19 cellular contexts compared by ENCODE assay signal in the genomic region with DNA sequence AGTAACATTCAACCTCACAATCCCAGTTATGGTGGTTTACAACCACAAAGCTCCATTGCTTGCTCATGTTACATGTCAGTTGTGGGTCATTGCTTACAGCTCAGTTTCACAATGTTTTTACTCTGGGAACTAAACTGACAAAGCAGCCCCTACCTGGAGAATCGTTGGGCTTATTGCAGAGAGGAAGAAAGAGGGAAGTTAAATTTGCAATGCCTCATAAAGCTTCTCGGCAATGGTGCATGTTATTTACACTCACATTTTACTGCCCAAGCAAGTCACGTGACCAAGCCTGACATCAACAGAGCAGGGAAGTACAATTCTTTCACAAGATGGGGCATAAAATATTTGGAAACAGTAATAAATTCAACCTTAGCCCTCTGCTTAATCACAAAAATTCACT.
DNase-seq lines count a peak whose midpoint lies in the region; ATAC-seq and TF ChIP-seq lines count a peak whose summit lies in the region.
"Had no signal": no experiment of that assay in that cellular context is flagged by ENCODE, and none has a peak within 500 bp of the region (broad histone marks: within the 10 kb centered on the region; RNA-seq: fewer than 3 reads in every experiment).

No MANE protein-coding gene starts in this region.

- DNase-seq in NOMO-1 treated with dmso at 0.1 percent for 144 hours (lab: John Stamatoyannopoulos, UW; ENCODE audit: unreplicated experiment) (peak; percentile 89), astrocyte of the hippocampus (ENCODE audit: low read depth, low spot score) (peak; percentile 13), renal cortical epithelial cell (ENCODE audit: low read depth) (peak; percentile 26), mammary epithelial cell (no peak), COLO668 (lab: John Stamatoyannopoulos, UW; ENCODE audit: unreplicated experiment) (no peak)
- DNase-seq: activated CD4-positive, alpha-beta T cell treated with anti-CD3 and anti-CD28 coated beads for 36 hours; EL; esophagus squamous epithelium; glutamatergic neuron; H7; Karpas-422; lower lobe of right lung; NCI-H446 treated with DMSO at 0.1 percent for 48 hours; pancreas; stimulated activated CD4-positive, alpha-beta T cell treated with anti-CD3 and anti-CD28 coated beads, Interleukin-2, amount 100 ng/mL, for 48 hours; T1000 had no signal

- in situ Hi-C loops in mammary epithelial cell (cut with MboI; ENCODE audit: low sequenced_read_pairs in 2 of 2) = no loop called here

- no peak for TF ChIP-seq CTCF in KMS-11 (conservative IDR thresholded peaks at IDR 0.05; ENCODE audit: low read depth, low read length)
- TF ChIP-seq CTCF in mammary epithelial cell (conservative IDR thresholded peaks at IDR 0.05 in 1 of 2, IDR thresholded peaks at IDR 0.05 in 1 of 2; ENCODE audit: extremely low read depth in 1 of 2, insufficient read depth in 1 of 2, low read depth in 1 of 2, low read length in 2 of 2) = no peak

- H4K20me1 ChIP-seq in KMS-11 (ENCODE audit: insufficient read depth) (no peaks in the 10 kb centered on the region), mammary epithelial cell (ENCODE audit: insufficient read depth, low read length) (no peaks in the 10 kb centered on the region)

- no peak overlapping the region for H3K27ac ChIP-seq in KMS-11
- no peak overlapping the region for H3K27ac ChIP-seq in mammary epithelial cell (ENCODE audit: insufficient read depth, low read depth, low read length)
- H3K27ac ChIP-seq: esophagus squamous epithelium, lower lobe of right lung, pancreas, vagina had no signal

- 45% methylated on average over 3 of the region's 3 CpGs for WGBS in mammary epithelial cell (ENCODE audit: low coverage, missing lambda C conversion rate)

- no peak overlapping the region for H3K4me3 ChIP-seq in KMS-11 (IDR thresholded peaks at IDR 0.05; ENCODE audit: insufficient read depth, low read depth, low read length)
- H3K4me3 ChIP-seq in mammary epithelial cell (replicated peaks in 1 of 3; ENCODE audit: insufficient read depth in 1 of 3, low read depth in 2 of 3, low read length in 3 of 3) = no peak overlapping the region
- H3K4me3 ChIP-seq: esophagus squamous epithelium, lower lobe of right lung, pancreas, vagina had no signal

- dilution Hi-C loops in mammary epithelial cell (cut with HindIII; ENCODE audit: low sequenced_read_pairs) = no loop called here

- no peak overlapping the region for H2AFZ ChIP-seq in KMS-11 (ENCODE audit: low read depth)
- no peak overlapping the region for H2AFZ ChIP-seq in mammary epithelial cell (ENCODE audit: low read depth, low read length)

- H3K9me3 ChIP-seq in mammary epithelial cell (replicated peaks; ENCODE audit: insufficient read depth, low read length) = peaks cover 2% of the 10 kb centered on the region
- H3K9me3 ChIP-seq: esophagus squamous epithelium, lower lobe of right lung, pancreas, vagina had no signal

- H3K9ac ChIP-seq in KMS-11 = no peak overlapping the region
- H3K9ac ChIP-seq in mammary epithelial cell (ENCODE audit: insufficient read depth, low read length) = no peak overlapping the region

- no peaks in the 10 kb centered on the region for H3K36me3 ChIP-seq in KMS-11 (ENCODE audit: insufficient read depth)
- H3K36me3 ChIP-seq in mammary epithelial cell (ENCODE audit: insufficient read depth, low read length) = no peaks in the 10 kb centered on the region
- H3K36me3 ChIP-seq: esophagus squamous epithelium, lower lobe of right lung, pancreas, vagina had no signal

- H3K79me2 ChIP-seq in KMS-11 (ENCODE audit: insufficient read depth, low read depth) (no peaks in the 10 kb centered on the region), mammary epithelial cell (ENCODE audit: insufficient read depth, low read length) (no peaks in the 10 kb centered on the region)

- no peak for ATAC-seq in HG03175 (IDR thresholded peaks at IDR 0.05; ENCODE audit: unreplicated experiment)
- ATAC-seq: activated CD4-positive, alpha-beta T cell treated with anti-CD3 and anti-CD28 coated beads for 36 hours; lower lobe of right lung had no signal

- intact Hi-C loops in mammary epithelial cell (cut with micrococcal nuclease) = no loop called here

- CTCF ChIA-PET in mammary epithelial cell (lab: Charles Lee; ENCODE audit: low non-redundant PET) = no interaction called here

- H3K4me2 ChIP-seq in KMS-11 (peak overlapping the region; percentile 17; the same call in 1 of the 2 replicates), mammary epithelial cell (ENCODE audit: insufficient read depth, low read depth, low read length) (no peak overlapping the region)

- H3K27me3 ChIP-seq in KMS-11 (ENCODE audit: insufficient read depth, low read depth) = no peaks in the 10 kb centered on the region
- no peaks in the 10 kb centered on the region for H3K27me3 ChIP-seq in mammary epithelial cell (ENCODE audit: insufficient read depth, low read length)
- H3K27me3 ChIP-seq: esophagus squamous epithelium, pancreas, vagina had no signal

- H3K4me1 ChIP-seq in KMS-11 (ENCODE audit: low read depth, poor library complexity, severe bottlenecking) (peaks cover 13% of the 10 kb centered on the region), mammary epithelial cell (ENCODE audit: insufficient read depth, low read length) (no peaks in the 10 kb centered on the region)
- H3K4me1 ChIP-seq: esophagus squamous epithelium, lower lobe of right lung, pancreas, vagina had no signal

- no TSS peak for BruUV-seq in mammary epithelial cell (replicated peaks; lab: Mats Ljungman, UMichigan)

Comparison
In these comparisons a context has a peak if more than half of its experiments do, and no peak if none do; other contexts are left out.
1. DNase-seq: peak in NOMO-1 treated with dmso at 0.1 percent for 144 hours (single experiment), astrocyte of the hippocampus (single experiment) and renal cortical epithelial cell (single experiment); none in mammary epithelial cell (single experiment) and COLO668 (single experiment).